Comparison of ENCODE assay signal across 17 cellular contexts in the genomic region with DNA sequence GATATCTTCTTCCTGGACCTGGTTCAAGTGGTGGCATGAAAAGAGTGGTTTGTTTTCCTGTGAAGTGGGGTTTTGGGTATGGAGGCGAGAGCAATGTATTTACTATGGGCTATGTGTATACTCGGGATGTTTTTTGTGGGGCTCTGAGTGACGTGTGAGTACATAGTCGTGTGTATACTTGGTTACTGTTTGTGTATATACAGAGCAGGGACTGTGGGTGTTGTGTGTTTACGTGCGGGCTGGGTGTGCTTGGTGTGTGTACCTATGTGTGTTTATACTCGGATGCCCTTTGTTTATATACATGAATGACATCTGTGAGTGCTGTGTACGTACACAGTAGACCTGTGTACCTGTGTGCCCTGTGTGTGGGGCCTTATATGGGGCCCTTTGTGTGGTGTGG. TPM values are rescaled to one million over a fixed set of nuclear protein-coding genes. Genes with fewer than 3 reads are reported as not detected.
DNase-seq lines count a peak whose midpoint lies in the region; ATAC-seq and TF ChIP-seq lines count a peak whose summit lies in the region.
"Had no signal": no experiment of that assay in that cellular context is flagged by ENCODE, and none has a peak within 500 bp of the region (broad histone marks: within the 10 kb centered on the region; RNA-seq: fewer than 3 reads in every experiment).

No MANE protein-coding gene starts in this region.

- H3K4me2 ChIP-seq in GM23338 (peak overlapping the region; percentile 99), trophoblast cell (ENCODE audit: low read length) (peak overlapping the region; percentile 40), PC-3 (ENCODE audit: low read length) (no peak overlapping the region)

- H3K27ac ChIP-seq in GM23338 (ENCODE audit: low read depth) (peak overlapping the region; percentile 98), VCaP (peak overlapping the region; percentile 82), trophoblast cell (ENCODE audit: low read depth, low read length) (no peak overlapping the region), PC-3 (ENCODE audit: low read length) (no peak overlapping the region)
- H3K27ac ChIP-seq: left ventricle myocardium inferior, neutrophil had no signal

- H3K27ac Mint-ChIP-seq in GM23338, result peak overlapping the region; percentile 28
- H3K27ac Mint-ChIP-seq: T-cell had no signal

- POLR2A ChIA-PET in PC-3 (lab: Charles Lee; ENCODE audit: unreplicated experiment), result no interaction called here

- ATAC-seq in GM23338, result no peak
- ATAC-seq in HG02610 (IDR thresholded peaks at IDR 0.05; ENCODE audit: unreplicated experiment), result no peak
- ATAC-seq in PC-3, result no peak
- ATAC-seq: T-cell had no signal

- H3K4me1 ChIP-seq in GM23338 (ENCODE audit: insufficient read depth), result peaks cover 49% of the 10 kb centered on the region
- peaks cover 45 to 49% of the 10 kb centered on the region in 2 experiments for H3K4me1 ChIP-seq in trophoblast cell (ENCODE audit: control insufficient read depth in 1 of 2, insufficient read depth in 2 of 2, low read length in 2 of 2)
- H3K4me1 ChIP-seq in PC-3 (ENCODE audit: insufficient read depth, low read length), result peaks cover 33% of the 10 kb centered on the region

- H3K36me3 ChIP-seq in GM23338 (ENCODE audit: insufficient read depth) (0 out of 2 replicates have a peak, but pooled peaks cover 9% of the 10 kb centered on the region), trophoblast cell (ENCODE audit: control insufficient read depth in 1 of 2, insufficient read depth in 2 of 2, low read length in 2 of 2) (peaks cover 34 to 35% of the 10 kb centered on the region in 2 experiments), PC-3 (ENCODE audit: low read depth, low read length) (peaks cover 20% of the 10 kb centered on the region; the same call in 1 of the 2 replicates)
- H3K36me3 ChIP-seq: neutrophil had no signal

- H3K27me3 ChIP-seq in GM23338 (ENCODE audit: insufficient read depth), result no peaks in the 10 kb centered on the region
- no peaks in the 10 kb centered on the region for H3K27me3 ChIP-seq in trophoblast cell (ENCODE audit: insufficient read depth, low read length)
- no peaks in the 10 kb centered on the region for H3K27me3 ChIP-seq in PC-3 (ENCODE audit: low read length)
- H3K27me3 ChIP-seq: neutrophil, sigmoid colon had no signal

- H2AFZ ChIP-seq in GM23338 (no peak overlapping the region), trophoblast cell (ENCODE audit: insufficient read depth, low read length, poor library complexity) (no peak overlapping the region), PC-3 (ENCODE audit: low read length) (no peak overlapping the region)

- H4K20me1 ChIP-seq in GM23338 (replicated peaks; ENCODE audit: insufficient read depth), result peaks cover 22% of the 10 kb centered on the region
- H4K20me1 ChIP-seq in PC-3 (ENCODE audit: low read length), result peaks cover 4% of the 10 kb centered on the region; the same call in 1 of the 2 replicates

- H2AK5ac ChIP-seq in trophoblast cell (ENCODE audit: low read length), result no peak overlapping the region

- DNase-seq in GM23338 (ENCODE audit: low spot score) (no peak), trophoblast cell (no peak), NCI-H2171 (lab: John Stamatoyannopoulos, UW) (no peak), PC-3 (no peak), NCI-H1417 (lab: John Stamatoyannopoulos, UW) (no peak)
- DNase-seq: activated gamma-delta T cell; AML-193; left ventricle myocardium inferior; NCI-H1436; NCI-H510A treated with DMSO at 0.1 percent for 48 hours; sigmoid colon; stimulated activated CD4-positive, alpha-beta T cell treated with anti-CD3 and anti-CD28 coated beads, Interleukin-2, amount 100 ng/mL, for 48 hours; T-cell had no signal

- H4K91ac ChIP-seq in trophoblast cell (ENCODE audit: low read depth, low read length), result no peak overlapping the region

- H4K8ac ChIP-seq in trophoblast cell (ENCODE audit: low read depth, low read length), result no peak overlapping the region

- no peak overlapping the region for H3K14ac ChIP-seq in trophoblast cell (ENCODE audit: low read length)

- no peak overlapping the region for H2BK5ac ChIP-seq in trophoblast cell (ENCODE audit: low read depth, low read length, poor library complexity)

- H3K9me2 ChIP-seq in GM23338 (ENCODE audit: insufficient read depth) (no peaks in the 10 kb centered on the region), PC-3 (replicated peaks; ENCODE audit: low read length) (no peaks in the 10 kb centered on the region)

- peaks cover 45% of the 10 kb centered on the region for H3K4me1 Mint-ChIP-seq in GM23338

- H3K79me1 ChIP-seq in trophoblast cell (ENCODE audit: low read length), result peaks cover 14% of the 10 kb centered on the region

- no CpG with 5 or more reads among the region's 8 CpGs for WGBS in trophoblast cell (ENCODE audit: extremely low coverage, insufficient coverage, insufficient read length)

- no peak overlapping the region for H3K9ac ChIP-seq in trophoblast cell (ENCODE audit: low read length)
- H3K9ac ChIP-seq in PC-3 (ENCODE audit: low read length), result no peak overlapping the region

- H3K18ac ChIP-seq in trophoblast cell (ENCODE audit: low read length), result peak overlapping the region; percentile 56

- no peak overlapping the region for H3K23ac ChIP-seq in trophoblast cell (ENCODE audit: low read length)

- CTCF ChIA-PET in PC-3 (lab: Charles Lee), result no interaction called here

- no peak overlapping the region for H4K12ac ChIP-seq in trophoblast cell (ENCODE audit: low read depth, low read length)

- H2BK120ac ChIP-seq in trophoblast cell (ENCODE audit: insufficient read depth, low read length, poor library complexity), result no peak overlapping the region

- no peak for TF ChIP-seq CTCF in GM23338 (conservative IDR thresholded peaks at IDR 0.05; ENCODE audit: low read depth in 2 of 2)
- no peak for TF ChIP-seq CTCF in VCaP (conservative IDR thresholded peaks at IDR 0.05)
- no peak for TF ChIP-seq CTCF in PC-3 (conservative IDR thresholded peaks at IDR 0.05; ENCODE audit: low read depth, low read length)

- H2BK12ac ChIP-seq in trophoblast cell (ENCODE audit: low read length), result no peak overlapping the region

- H3F3A ChIP-seq in GM23338 (replicated peaks; ENCODE audit: low read depth), result peaks cover 22% of the 10 kb centered on the region
- H3F3A ChIP-seq in PC-3 (ENCODE audit: low read length, unreplicated experiment), result peaks cover 2% of the 10 kb centered on the region

- no TSS peak for BruUV-seq in PC-3 (replicated peaks; lab: Mats Ljungman, UMichigan)

- H3K27me3 Mint-ChIP-seq in GM23338 (ENCODE audit: insufficient read depth, low read depth, poor library complexity), result peaks cover 12% of the 10 kb centered on the region
- H3K27me3 Mint-ChIP-seq: T-cell had no signal

- peak overlapping the region; percentile 62 for H3K4me3 Mint-ChIP-seq in GM23338
- H3K4me3 Mint-ChIP-seq: T-cell had no signal

- H3K9me3 ChIP-seq in iPS-18c (ENCODE audit: control insufficient read depth, insufficient read depth, low read length), result no peaks in the 10 kb centered on the region
- no peaks in the 10 kb centered on the region for H3K9me3 ChIP-seq in trophoblast cell (ENCODE audit: insufficient read depth, low read depth, low read length)
- H3K9me3 ChIP-seq in PC-3 (ENCODE audit: low read length), result no peaks in the 10 kb centered on the region
- H3K9me3 ChIP-seq: left ventricle myocardium inferior, neutrophil, sigmoid colon had no signal

- no peaks in the 10 kb centered on the region; the same call in 2 of the 3 replicates for H3K9me3 Mint-ChIP-seq in GM23338
- H3K9me3 Mint-ChIP-seq: T-cell had no signal

- H3K4me3 ChIP-seq in GM23338, result peak overlapping the region; percentile 64
- peak overlapping the region; percentile 59 for H3K4me3 ChIP-seq in iPS-18c (ENCODE audit: insufficient read depth, low read depth, low read length)
- no peak overlapping the region for H3K4me3 ChIP-seq in trophoblast cell (ENCODE audit: low read depth, low read length)
- H3K4me3 ChIP-seq in PC-3 (ENCODE audit: low read length), result no peak overlapping the region
- H3K4me3 ChIP-seq: left ventricle myocardium inferior, sigmoid colon had no signal

- H3K36me3 Mint-ChIP-seq in GM23338 (ENCODE audit: low read depth), result peaks cover 43% of the 10 kb centered on the region
- H3K36me3 Mint-ChIP-seq: T-cell had no signal

- intact Hi-C loops in PC-3 (cut with micrococcal nuclease), result no loop called here

- H3K4ac ChIP-seq in trophoblast cell (ENCODE audit: low read depth, low read length), result peak overlapping the region; percentile 53

- H3K79me2 ChIP-seq in GM23338 (replicated peaks; ENCODE audit: insufficient read depth) (peaks cover 59% of the 10 kb centered on the region), trophoblast cell (ENCODE audit: control insufficient read depth, insufficient read depth, low read length, poor library complexity) (peaks cover 14% of the 10 kb centered on the region), PC-3 (ENCODE audit: low read length) (peaks cover 60% of the 10 kb centered on the region)

TF ChIP-seq in GM23338, 12 proteins besides CTCF, POLR2A, EP300 and RAD21 (continues in another document):
- TF ChIP-seq CREB1 (CRISPR knock-in tag; IDR thresholded peaks at IDR 0.05; ENCODE audit: low read depth), result no peak
- TF ChIP-seq ZNF114 (CRISPR knock-in tag; IDR thresholded peaks at IDR 0.05), result no peak
- no peak for TF ChIP-seq STAT1 (IDR thresholded peaks at IDR 0.05; ENCODE audit: unreplicated experiment)
- no peak for TF ChIP-seq EZH2phosphoT487 (IDR thresholded peaks at IDR 0.05; ENCODE audit: unreplicated experiment)
- TF ChIP-seq POLR2AphosphoS5 (IDR thresholded peaks at IDR 0.05; ENCODE audit: low read depth), result no peak

RNA-seq across cellular contexts. Expression of a gene that starts 50.0 kb away (rescaled TPM):
- 158 and 182 TPM in 2 replicates for total RNA-seq in GM23338 (2014; rRNA removed; shearing (Covaris generic))
- polyA plus RNA-seq in GM23338 (2016; fragmentation: Nextera tagmentation; extraction: Ambion mirVana), result 132 and 134 TPM in 2 replicates
- polyA plus RNA-seq in trophoblast cell (2013), result 86.3 and 88.7 TPM in 2 replicates
- 108 and 115 TPM in 2 replicates for total RNA-seq in PC-3 (2014; rRNA removed)

RNA-seq across cellular contexts. Expression of a gene that starts 50.3 kb away (rescaled TPM):
- total RNA-seq in GM23338 (2014; rRNA removed; shearing (Covaris generic)), result 60.5 and 65.2 TPM in 2 replicates
- 21.9 and 30.6 TPM in 2 replicates for polyA plus RNA-seq in GM23338 (2016; fragmentation: Nextera tagmentation; extraction: Ambion mirVana)
- 12.7 and 13.0 TPM in 2 replicates for polyA plus RNA-seq in trophoblast cell (2013)
- total RNA-seq in PC-3 (2014; rRNA removed), result 13.2 and 13.8 TPM in 2 replicates

Comparison
In these comparisons a context has a peak if more than half of its experiments do, and no peak if none do; other contexts are left out.
1. H3K27ac ChIP-seq: peak in GM23338 (single experiment) and VCaP (single experiment); none in trophoblast cell (single experiment) and PC-3 (single experiment).
2. H3K4me3 ChIP-seq: peak in GM23338 (single experiment) and iPS-18c (single experiment); none in trophoblast cell (single experiment) and PC-3 (single experiment).